ENCODE assay signal across 14 cellular contexts in genomic region chr2:168035458-168035857, GRCh38.
DNase-seq lines count a peak whose midpoint lies in the region; ATAC-seq and TF ChIP-seq lines count a peak whose summit lies in the region.
"Had no signal": no experiment of that assay in that cellular context is flagged by ENCODE, and none has a peak within 500 bp of the region (broad histone marks: within the 10 kb centered on the region; RNA-seq: fewer than 3 reads in every experiment).

No MANE protein-coding gene starts in this region.

- H3K4me1 ChIP-seq in uterus: no peaks in the 10 kb centered on the region
- H3K4me1 ChIP-seq: A549 had no signal

- no peaks in the 10 kb centered on the region for H3K27me3 Mint-ChIP-seq in activated CD8-positive, alpha-beta memory T cell treated with anti-CD3 and anti-CD28 coated beads, Interleukin-2, amount 10 ng/mL, durations not matched to agents 7 days and 5 days

- H3K4me1 Mint-ChIP-seq in activated CD8-positive, alpha-beta memory T cell treated with anti-CD3 and anti-CD28 coated beads, Interleukin-2, amount 10 ng/mL, durations not matched to agents 7 days and 5 days: peaks cover 24% of the 10 kb centered on the region
- peaks cover 33% of the 10 kb centered on the region for H3K4me1 Mint-ChIP-seq in stimulated activated effector memory CD8-positive, alpha-beta T cell treated with anti-CD3 and anti-CD28 coated beads, Interleukin-12 subunit alpha, Interleukin-12 subunit beta, amount 100 ng/mL, for 72 hours

- peak overlapping the region; percentile 33 for H3K27ac Mint-ChIP-seq in activated CD8-positive, alpha-beta memory T cell treated with anti-CD3 and anti-CD28 coated beads, Interleukin-2, amount 10 ng/mL, durations not matched to agents 7 days and 5 days
- peak overlapping the region; percentile 46 for H3K27ac Mint-ChIP-seq in stimulated activated effector memory CD8-positive, alpha-beta T cell treated with anti-CD3 and anti-CD28 coated beads, Interleukin-12 subunit alpha, Interleukin-12 subunit beta, amount 100 ng/mL, for 72 hours
- H3K27ac Mint-ChIP-seq: T-helper 2 cell treated with Interferon-gamma antibody and Interleukin-4, amounts not matched to agents 5 μg/mL and 100 μg/mL, for 36 hours had no signal

- no peaks in the 10 kb centered on the region for H3K9me3 Mint-ChIP-seq in activated CD8-positive, alpha-beta memory T cell treated with anti-CD3 and anti-CD28 coated beads, Interleukin-2, amount 10 ng/mL, durations not matched to agents 7 days and 5 days (ENCODE audit: low read depth)
- H3K9me3 Mint-ChIP-seq in stimulated activated effector memory CD8-positive, alpha-beta T cell treated with anti-CD3 and anti-CD28 coated beads, Interleukin-12 subunit alpha, Interleukin-12 subunit beta, amount 100 ng/mL, for 72 hours: no peaks in the 10 kb centered on the region
- H3K9me3 Mint-ChIP-seq: T-helper 2 cell treated with Interferon-gamma antibody and Interleukin-4, amounts not matched to agents 5 μg/mL and 100 μg/mL, for 36 hours had no signal

- no peak overlapping the region for H3K4me3 ChIP-seq in uterus
- H3K4me3 ChIP-seq: A549, PC-9 had no signal

- H3K27ac ChIP-seq in uterus: no peak overlapping the region
- H3K27ac ChIP-seq: A549, PC-9 had no signal

- no peaks in the 10 kb centered on the region for H3K9me3 ChIP-seq in uterus
- H3K9me3 ChIP-seq: A549 had no signal

- no peak for DNase-seq in activated CD8-positive, alpha-beta memory T cell treated with anti-CD3 and anti-CD28 coated beads, Interleukin-2, amount 10 ng/mL, durations not matched to agents 7 days and 5 days
- DNase-seq in activated CD8-positive, alpha-beta memory T cell treated with anti-CD3 and anti-CD28 coated beads, Interleukin-2, amount 50 U/mL, for 4 hours: no peak
- DNase-seq in stimulated activated effector memory CD8-positive, alpha-beta T cell treated with anti-CD3 and anti-CD28 coated beads, Interleukin-12 subunit alpha, Interleukin-12 subunit beta, amount 100 ng/mL, for 72 hours (ENCODE audit: low spot score in 2 of 2): no peak
- DNase-seq in effector CD8-positive, alpha-beta T cell (lab: John Stamatoyannopoulos, UW): no peak
- DNase-seq in uterus (no peak), NCI-H774 (lab: John Stamatoyannopoulos, UW) (no peak)
- DNase-seq: foreskin fibroblast; NCI-H1694 treated with DMSO at 0.1 percent for 48 hours; PC-9; stimulated activated CD4-positive, alpha-beta T cell treated with anti-CD3 and anti-CD28 coated beads, Interleukin-4, amount 100 ng/mL, for 24 hours had no signal

- H3K36me3 Mint-ChIP-seq in activated CD8-positive, alpha-beta memory T cell treated with anti-CD3 and anti-CD28 coated beads, Interleukin-2, amount 10 ng/mL, durations not matched to agents 7 days and 5 days: peaks cover 24% of the 10 kb centered on the region
- peaks cover 24% of the 10 kb centered on the region for H3K36me3 Mint-ChIP-seq in stimulated activated effector memory CD8-positive, alpha-beta T cell treated with anti-CD3 and anti-CD28 coated beads, Interleukin-12 subunit alpha, Interleukin-12 subunit beta, amount 100 ng/mL, for 72 hours

- ATAC-seq in activated CD8-positive, alpha-beta memory T cell treated with anti-CD3 and anti-CD28 coated beads, Interleukin-2, amount 10 ng/mL, durations not matched to agents 7 days and 5 days: peak; percentile 92
- peak; percentile 47 for ATAC-seq in GM21825 (IDR thresholded peaks at IDR 0.05; ENCODE audit: unreplicated experiment)
- ATAC-seq in HG03442 (IDR thresholded peaks at IDR 0.05; ENCODE audit: unreplicated experiment): peak; percentile 63
- ATAC-seq in stimulated activated effector memory CD8-positive, alpha-beta T cell treated with anti-CD3 and anti-CD28 coated beads, Interleukin-12 subunit alpha, Interleukin-12 subunit beta, amount 100 ng/mL, for 72 hours: peak; percentile 97
- ATAC-seq: A549 had no signal

- no peaks in the 10 kb centered on the region for H3K27me3 ChIP-seq in uterus

- intact Hi-C loops in uterus (cut with DNase I; ENCODE audit: low total_unique reads): no loop called here

- no peak for TF ChIP-seq POLR2A in uterus (IDR thresholded peaks at IDR 0.05)

- CTCF ChIA-PET in activated CD8-positive, alpha-beta memory T cell treated with anti-CD3 and anti-CD28 coated beads, Interleukin-2, amount 10 ng/mL, durations not matched to agents 7 days and 5 days (lab: Charles Lee): no interaction called here

- no peak for TF ChIP-seq CTCF in uterus (IDR thresholded peaks at IDR 0.05)

- no peaks in the 10 kb centered on the region for H3K36me3 ChIP-seq in uterus

- H3K4me3 Mint-ChIP-seq in activated CD8-positive, alpha-beta memory T cell treated with anti-CD3 and anti-CD28 coated beads, Interleukin-2, amount 10 ng/mL, durations not matched to agents 7 days and 5 days: peak overlapping the region; percentile 16
- H3K4me3 Mint-ChIP-seq in stimulated activated effector memory CD8-positive, alpha-beta T cell treated with anti-CD3 and anti-CD28 coated beads, Interleukin-12 subunit alpha, Interleukin-12 subunit beta, amount 100 ng/mL, for 72 hours: peak overlapping the region; percentile 49
- H3K4me3 Mint-ChIP-seq: T-helper 2 cell treated with Interferon-gamma antibody and Interleukin-4, amounts not matched to agents 5 μg/mL and 100 μg/mL, for 36 hours had no signal

Comparison
In these comparisons a context has a peak if more than half of its experiments do, and no peak if none do; other contexts are left out.
1. ATAC-seq: peak in every context shown above with its lines; median percentile 97 in stimulated activated effector memory CD8-positive, alpha-beta T cell treated with anti-CD3 and anti-CD28 coated beads, Interleukin-12 subunit alpha, Interleukin-12 subunit beta, amount 100 ng/mL, for 72 hours; 92 in activated CD8-positive, alpha-beta memory T cell treated with anti-CD3 and anti-CD28 coated beads, Interleukin-2, amount 10 ng/mL, durations not matched to agents 7 days and 5 days; 63 in HG03442; 47 in GM21825.